In the genomic region with DNA sequence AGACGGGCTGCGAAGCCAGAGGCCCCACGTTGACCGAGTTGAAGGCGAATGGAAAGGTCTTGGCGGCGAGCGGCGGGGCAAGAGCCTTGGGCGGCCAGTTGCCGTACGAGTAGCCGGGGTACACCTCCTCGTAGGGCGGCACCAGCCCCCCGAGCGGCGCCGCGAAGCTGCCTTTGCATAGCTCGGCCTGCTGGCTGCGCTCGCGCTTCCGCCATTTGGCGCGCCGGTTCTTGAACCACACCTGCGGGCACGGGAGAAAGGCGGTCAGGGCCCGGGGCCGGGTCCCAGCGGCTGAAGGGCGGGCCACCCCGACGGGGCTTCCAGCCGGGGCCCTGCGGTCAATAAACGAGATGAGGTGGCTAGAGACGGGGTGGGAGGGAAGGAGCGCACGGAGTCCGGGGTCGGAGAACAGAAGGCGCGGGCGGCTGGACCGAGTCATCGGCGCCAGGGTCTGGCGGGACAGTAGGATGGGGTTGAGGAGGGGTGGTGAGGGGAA, we compare ENCODE assay signal across 8 cellular contexts. TPM values are rescaled to one million over a fixed set of nuclear protein-coding genes. Genes with fewer than 3 reads are reported as not detected.
A peak's percentile ranks its signal among the peaks of the same experiment; 100 is the strongest.
DNase-seq lines count a peak whose midpoint lies in the region; ATAC-seq and TF ChIP-seq lines count a peak whose summit lies in the region.

No MANE protein-coding gene starts in this region.

- WGBS in testis, 2 donors = 2 to 3% methylated on average over 17 to 52 of the region's 52 CpGs

- peaks cover 3% of the 10 kb centered on the region; the same call in 1 of the 2 replicates for H3K4me1 Mint-ChIP-seq in WTC11

- H3K36me3 Mint-ChIP-seq in WTC11 = no peaks in the 10 kb centered on the region

- peak overlapping the region; percentile 62 for H3K4me3 Mint-ChIP-seq in WTC11

- H3K27ac ChIP-seq in A673 (ENCODE audit: low read depth, low read length, poor library complexity, severe bottlenecking) (no peak overlapping the region), testis (no peak overlapping the region)

- POLR2A ChIA-PET in A673 (lab: Charles Lee; ENCODE audit: low non-redundant PET) = no interaction called here
- POLR2A ChIA-PET in WTC11 (lab: Charles Lee) = interaction anchor here (0.8 to 2.0 kb wide), 7 partner anchors 10 to 270 kb away, joined by 3 to 8 read pairs (median 6); a partner anchor contains a TSS

- peak overlapping the region; percentile 60 for H3K4me3 ChIP-seq in A673 (ENCODE audit: low read depth, low read length, poor library complexity, severe bottlenecking)
- H3K4me3 ChIP-seq in mononuclear cell (ENCODE audit: low read length) = peak overlapping the region; percentile 31
- peak overlapping the region; percentile 42 to 56 for H3K4me3 ChIP-seq in testis

- peaks cover 11% of the 10 kb centered on the region for H3K4me1 ChIP-seq in A673 (ENCODE audit: insufficient read depth, low read length, poor library complexity, severe bottlenecking)
- peaks cover 44% of the 10 kb centered on the region for H3K4me1 ChIP-seq in mononuclear cell (ENCODE audit: insufficient read depth, low read length)
- H3K4me1 ChIP-seq in testis = peaks cover 20% of the 10 kb centered on the region

- H3K27me3 ChIP-seq in A673 (replicated peaks; ENCODE audit: insufficient read depth, low read depth, low read length, poor library complexity) (peaks cover 13% of the 10 kb centered on the region), mononuclear cell (ENCODE audit: insufficient read depth, low read length) (peaks cover 45% of the 10 kb centered on the region), testis (no peaks in the 10 kb centered on the region)

- H3K9me3 Mint-ChIP-seq in WTC11 = no peaks in the 10 kb centered on the region

- no TSS peak for BruUV-seq in A673 (replicated peaks; lab: Mats Ljungman, UMichigan)

- TF ChIP-seq POLR2A in testis (IDR thresholded peaks at IDR 0.05) = no peak

- CTCF ChIA-PET in A673 (lab: Charles Lee) (interaction anchor here (0.6 to 3.1 kb wide), 10 partner anchors 11 to 353 kb away, joined by 3 to 65 read pairs (median 5); a partner anchor contains a TSS), WTC11 (lab: Charles Lee) (interaction anchor here (0.7 to 18.9 kb wide), 53 partner anchors 9 to 628 kb away, joined by 3 to 906 read pairs (median 7); a partner anchor contains a TSS)

- peaks cover 99% of the 10 kb centered on the region for H3K27me3 Mint-ChIP-seq in WTC11 (ENCODE audit: low read depth)

- H3K9me3 ChIP-seq in A673 (ENCODE audit: low read depth, low read length, poor library complexity, severe bottlenecking) (no peaks in the 10 kb centered on the region), mononuclear cell (ENCODE audit: low read depth, low read length) (no peaks in the 10 kb centered on the region), testis (no peaks in the 10 kb centered on the region)

- no peaks in the 10 kb centered on the region for H3K36me3 ChIP-seq in A673 (ENCODE audit: insufficient read depth, low read length, poor library complexity, severe bottlenecking)
- H3K36me3 ChIP-seq in testis (ENCODE audit: low read depth, missing control alignments) = no peaks in the 10 kb centered on the region

- intact Hi-C loops in A673 (cut with micrococcal nuclease; ENCODE audit: unreplicated experiment) = loop anchor here (1.0 to 5.0 kb wide), 4 partner anchors 116 to 351 kb away; a partner anchor contains a TSS
- intact Hi-C loops in testis (cut with DNase I; ENCODE audit: low total_unique reads) = loop anchor here (5.0 kb wide), 1 partner anchor 121 kb away; no protein-coding TSS in a partner anchor

- no peak overlapping the region for H3K27ac Mint-ChIP-seq in WTC11

- ATAC-seq in WTC11 = peak; percentile 13
- ATAC-seq in HG03457 (IDR thresholded peaks at IDR 0.05; ENCODE audit: unreplicated experiment) = no peak
- ATAC-seq in GM21619 (IDR thresholded peaks at IDR 0.05; ENCODE audit: unreplicated experiment) = no peak

- TF ChIP-seq CTCF in A673 (conservative IDR thresholded peaks at IDR 0.05; ENCODE audit: low read depth, low read length) (peak; percentile 55), WTC11 (IDR thresholded peaks at IDR 0.05) (no peak), testis (IDR thresholded peaks at IDR 0.05) (peak in 1 of 3 experiments; percentile 15)

- peak; percentile 36 for DNase-seq in A673 (ENCODE audit: low spot score)
- DNase-seq in HCEC 1CT = peak; percentile 40
- DNase-seq in WTC11 (ENCODE audit: low spot score) = peak; percentile 76
- DNase-seq in ecto neural progenitor cell (ENCODE audit: low spot score) = peak; percentile 83
- DNase-seq in testis = peak; percentile 39

TF ChIP-seq in WTC11, 78 proteins besides CTCF, POLR2A, EP300 and RAD21 (continues in another document):
- TF ChIP-seq, protein P1, sequence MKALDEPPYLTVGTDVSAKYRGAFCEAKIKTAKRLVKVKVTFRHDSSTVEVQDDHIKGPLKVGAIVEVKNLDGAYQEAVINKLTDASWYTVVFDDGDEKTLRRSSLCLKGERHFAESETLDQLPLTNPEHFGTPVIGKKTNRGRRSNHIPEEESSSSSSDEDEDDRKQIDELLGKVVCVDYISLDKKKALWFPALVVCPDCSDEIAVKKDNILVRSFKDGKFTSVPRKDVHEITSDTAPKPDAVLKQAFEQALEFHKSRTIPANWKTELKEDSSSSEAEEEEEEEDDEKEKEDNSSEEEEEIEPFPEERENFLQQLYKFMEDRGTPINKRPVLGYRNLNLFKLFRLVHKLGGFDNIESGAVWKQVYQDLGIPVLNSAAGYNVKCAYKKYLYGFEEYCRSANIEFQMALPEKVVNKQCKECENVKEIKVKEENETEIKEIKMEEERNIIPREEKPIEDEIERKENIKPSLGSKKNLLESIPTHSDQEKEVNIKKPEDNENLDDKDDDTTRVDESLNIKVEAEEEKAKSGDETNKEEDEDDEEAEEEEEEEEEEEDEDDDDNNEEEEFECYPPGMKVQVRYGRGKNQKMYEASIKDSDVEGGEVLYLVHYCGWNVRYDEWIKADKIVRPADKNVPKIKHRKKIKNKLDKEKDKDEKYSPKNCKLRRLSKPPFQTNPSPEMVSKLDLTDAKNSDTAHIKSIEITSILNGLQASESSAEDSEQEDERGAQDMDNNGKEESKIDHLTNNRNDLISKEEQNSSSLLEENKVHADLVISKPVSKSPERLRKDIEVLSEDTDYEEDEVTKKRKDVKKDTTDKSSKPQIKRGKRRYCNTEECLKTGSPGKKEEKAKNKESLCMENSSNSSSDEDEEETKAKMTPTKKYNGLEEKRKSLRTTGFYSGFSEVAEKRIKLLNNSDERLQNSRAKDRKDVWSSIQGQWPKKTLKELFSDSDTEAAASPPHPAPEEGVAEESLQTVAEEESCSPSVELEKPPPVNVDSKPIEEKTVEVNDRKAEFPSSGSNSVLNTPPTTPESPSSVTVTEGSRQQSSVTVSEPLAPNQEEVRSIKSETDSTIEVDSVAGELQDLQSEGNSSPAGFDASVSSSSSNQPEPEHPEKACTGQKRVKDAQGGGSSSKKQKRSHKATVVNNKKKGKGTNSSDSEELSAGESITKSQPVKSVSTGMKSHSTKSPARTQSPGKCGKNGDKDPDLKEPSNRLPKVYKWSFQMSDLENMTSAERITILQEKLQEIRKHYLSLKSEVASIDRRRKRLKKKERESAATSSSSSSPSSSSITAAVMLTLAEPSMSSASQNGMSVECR (CRISPR knock-in tag; IDR thresholded peaks at IDR 0.05; ENCODE audit: borderline replicate concordance) = 0 out of 2 replicates have a peak, but pooled peaks have one; percentile 28
- TF ChIP-seq TEAD4 (CRISPR knock-in tag; IDR thresholded peaks at IDR 0.05) (no peak), NR1H2 (CRISPR knock-in tag; IDR thresholded peaks at IDR 0.05) (no peak), CREB1 (CRISPR knock-in tag; IDR thresholded peaks at IDR 0.05) (no peak), FOXK1 (CRISPR knock-in tag; IDR thresholded peaks at IDR 0.05) (peak; percentile 31; the same call in 1 of the 2 replicates), JUN (CRISPR knock-in tag; IDR thresholded peaks at IDR 0.05) (no peak)
- TF ChIP-seq, protein P2, sequence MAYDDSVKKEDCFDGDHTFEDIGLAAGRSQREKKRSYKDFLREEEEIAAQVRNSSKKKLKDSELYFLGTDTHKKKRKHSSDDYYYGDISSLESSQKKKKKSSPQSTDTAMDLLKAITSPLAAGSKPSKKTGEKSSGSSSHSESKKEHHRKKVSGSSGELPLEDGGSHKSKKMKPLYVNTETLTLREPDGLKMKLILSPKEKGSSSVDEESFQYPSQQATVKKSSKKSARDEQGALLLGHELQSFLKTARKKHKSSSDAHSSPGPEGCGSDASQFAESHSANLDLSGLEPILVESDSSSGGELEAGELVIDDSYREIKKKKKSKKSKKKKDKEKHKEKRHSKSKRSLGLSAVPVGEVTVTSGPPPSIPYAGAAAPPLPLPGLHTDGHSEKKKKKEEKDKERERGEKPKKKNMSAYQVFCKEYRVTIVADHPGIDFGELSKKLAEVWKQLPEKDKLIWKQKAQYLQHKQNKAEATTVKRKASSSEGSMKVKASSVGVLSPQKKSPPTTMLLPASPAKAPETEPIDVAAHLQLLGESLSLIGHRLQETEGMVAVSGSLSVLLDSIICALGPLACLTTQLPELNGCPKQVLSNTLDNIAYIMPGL (CRISPR knock-in tag; IDR thresholded peaks at IDR 0.05) = peak; percentile 60; the same call in 1 of the 2 replicates
- TF ChIP-seq, protein P3, sequence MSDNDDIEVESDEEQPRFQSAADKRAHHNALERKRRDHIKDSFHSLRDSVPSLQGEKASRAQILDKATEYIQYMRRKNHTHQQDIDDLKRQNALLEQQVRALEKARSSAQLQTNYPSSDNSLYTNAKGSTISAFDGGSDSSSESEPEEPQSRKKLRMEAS (CRISPR knock-in tag; IDR thresholded peaks at IDR 0.05) = 0 out of 2 replicates have a peak, but pooled peaks have one; percentile 8

RNA-seq across cellular contexts. Expression of a gene that starts 4.8 kb away (rescaled TPM):
- 0.44 TPM in 1 of 2 replicates, not detected in the other for total RNA-seq in A673 (2021)
- 0.17 to 0.46 TPM (median 0.34 TPM) in 3 replicates for total RNA-seq in WTC11 (2021)
- not detected for total RNA-seq in mononuclear cell
- total RNA-seq in testis = 1 to 10 TPM; 1.5 to 2.8 TPM
- polyA plus RNA-seq in testis (ENCODE audit: insufficient read depth, low read depth, low replicate concordance) = 5.0 TPM

RNA-seq across cellular contexts. Expression of a gene that starts 10.4 kb away (rescaled TPM):
- not detected in 2 replicates for total RNA-seq in A673 (2021)
- total RNA-seq in WTC11 (2021) = 0.32 to 0.81 TPM (median 0.48 TPM) in 3 replicates
- not detected for total RNA-seq in mononuclear cell
- under 1 TPM; 0.55 to 0.74 TPM for total RNA-seq in testis
- polyA plus RNA-seq in testis (ENCODE audit: insufficient read depth, low read depth, low replicate concordance) = 0.69 TPM

RNA-seq across cellular contexts. Expression of a gene that starts 14.4 kb away (rescaled TPM):
- total RNA-seq in A673 (2021) (48.4 and 50.0 TPM in 2 replicates), WTC11 (2021) (29.8 to 32.4 TPM (median 32.1 TPM) in 3 replicates), mononuclear cell (16.7 TPM), testis (10 to 100 TPM; 58.2 to 72.1 TPM)
- 76.4 TPM for polyA plus RNA-seq in testis (ENCODE audit: insufficient read depth, low read depth, low replicate concordance)
